In genomic region chr12:132188451-132189298, GRCh38 we compare ENCODE assay signal across 8 cellular contexts. TPM values are rescaled to one million over a fixed set of nuclear protein-coding genes. Genes with fewer than 3 reads are reported as not detected.
A peak's percentile ranks its signal among the peaks of the same experiment; 100 is the strongest.
DNase-seq lines count a peak whose midpoint lies in the region; ATAC-seq, FAIRE-seq and TF ChIP-seq lines count a peak whose summit lies in the region.

No MANE protein-coding gene starts in this region.

- H3K36me3 Mint-ChIP-seq in activated CD8-positive, alpha-beta T cell treated with anti-CD3 and anti-CD28 coated beads, Interleukin-2, amount 10 ng/mL, durations not matched to agents 7 days and 5 days (ENCODE audit: low read depth): peaks cover 7% of the 10 kb centered on the region

- peaks cover 7% of the 10 kb centered on the region for H3K4me1 ChIP-seq in HAP-1
- peaks cover 0 to 17% of the 10 kb centered on the region in 2 donors for H3K4me1 ChIP-seq in right atrium auricular region
- H3K4me1 ChIP-seq in small intestine (ENCODE audit: control insufficient read depth in 2 of 2, insufficient read depth in 1 of 2, low read depth in 1 of 2, low read length in 1 of 2): peaks cover 4% of the 10 kb centered on the region in 2 donors

- H3K4me3 ChIP-seq in HAP-1 (peak overlapping the region; percentile 33), right atrium auricular region (peak overlapping the region; percentile 39 to 64), small intestine (ENCODE audit: low read depth in 1 of 2, low read length in 2 of 2) (peak overlapping the region; percentile 31 to 55)

- no peak for TF ChIP-seq CTCF in right atrium auricular region (IDR thresholded peaks at IDR 0.05)

- H3K27me3 Mint-ChIP-seq in activated CD8-positive, alpha-beta T cell treated with anti-CD3 and anti-CD28 coated beads, Interleukin-2, amount 10 ng/mL, durations not matched to agents 7 days and 5 days (ENCODE audit: low read depth): peaks cover 5% of the 10 kb centered on the region

- FAIRE-seq in small intestine (lab: Jason Lieb, UNC): no peak

- 45 to 56% (median 55%) methylated on average over 37 to 39 of the region's 39 CpGs for WGBS in small intestine, 3 donors

- CTCF ChIA-PET in activated CD8-positive, alpha-beta T cell treated with anti-CD3 and anti-CD28 coated beads, Interleukin-2, amount 10 ng/mL, durations not matched to agents 7 days and 5 days (lab: Charles Lee): interaction anchor here (1.6 to 3.1 kb wide), 3 partner anchors 11 to 35 kb away, joined by 3 to 13 read pairs (median 6); no protein-coding TSS in a partner anchor

- H3K27ac Mint-ChIP-seq in activated CD8-positive, alpha-beta T cell treated with anti-CD3 and anti-CD28 coated beads, Interleukin-2, amount 10 ng/mL, durations not matched to agents 7 days and 5 days: peak overlapping the region; percentile 82

- peaks cover 3% of the 10 kb centered on the region for H3K9me3 Mint-ChIP-seq in activated CD8-positive, alpha-beta T cell treated with anti-CD3 and anti-CD28 coated beads, Interleukin-2, amount 10 ng/mL, durations not matched to agents 7 days and 5 days (ENCODE audit: insufficient read depth)

- H3K4me3 Mint-ChIP-seq in activated CD8-positive, alpha-beta T cell treated with anti-CD3 and anti-CD28 coated beads, Interleukin-2, amount 10 ng/mL, durations not matched to agents 7 days and 5 days: peak overlapping the region; percentile 90

- ATAC-seq in activated CD8-positive, alpha-beta T cell treated with anti-CD3 and anti-CD28 coated beads, Interleukin-2, amount 10 ng/mL, durations not matched to agents 7 days and 5 days: no peak

- H3K9me3 ChIP-seq in HAP-1: no peaks in the 10 kb centered on the region
- no peaks in the 10 kb centered on the region for H3K9me3 ChIP-seq in right atrium auricular region
- H3K9me3 ChIP-seq in small intestine (ENCODE audit: control insufficient read depth, low read depth): no peaks in the 10 kb centered on the region

- peaks cover 54% of the 10 kb centered on the region for H3K4me1 Mint-ChIP-seq in activated CD8-positive, alpha-beta T cell treated with anti-CD3 and anti-CD28 coated beads, Interleukin-2, amount 10 ng/mL, durations not matched to agents 7 days and 5 days (ENCODE audit: low read depth)

- H3K36me3 ChIP-seq in HAP-1 (replicated peaks) (no peaks in the 10 kb centered on the region), right atrium auricular region (no peaks in the 10 kb centered on the region), small intestine (ENCODE audit: control insufficient read depth in 2 of 2, insufficient read depth in 2 of 2, low read length in 2 of 2) (no peaks in the 10 kb centered on the region)

- DNase-seq in HAP-1 (ENCODE audit: low spot score in 2 of 2) (no peak), right atrium auricular region (ENCODE audit: low spot score) (no peak), small intestine (no peak), HPDE6-E6E7 (ENCODE audit: extremely low spot score) (no peak), NCI-H226 (no peak), NCI-H510A treated with DMSO at 0.1 percent for 48 hours (lab: John Stamatoyannopoulos, UW) (no peak), ecto neural progenitor cell (ENCODE audit: low spot score) (no peak)
- DNase-seq in activated CD8-positive, alpha-beta T cell treated with anti-CD3 and anti-CD28 coated beads, Interleukin-2, amount 10 ng/mL, durations not matched to agents 7 days and 5 days: no peak

- in situ Hi-C loops in HAP-1 (cut with MboI; ENCODE audit: low sequenced_read_pairs): no loop called here

- POLR2A ChIA-PET in activated CD8-positive, alpha-beta T cell treated with anti-CD3 and anti-CD28 coated beads, Interleukin-2, amount 10 ng/mL, durations not matched to agents 7 days and 5 days (lab: Charles Lee): interaction anchor here (0.7 to 1.3 kb wide), 4 partner anchors 10 to 257 kb away, joined by 3 to 6 read pairs (median 4); no protein-coding TSS in a partner anchor

- peaks cover 8% of the 10 kb centered on the region; the same call in 1 of the 2 replicates for H3K27me3 ChIP-seq in HAP-1 (ENCODE audit: low read depth)
- H3K27me3 ChIP-seq in right atrium auricular region: no peaks in the 10 kb centered on the region
- H3K27me3 ChIP-seq in small intestine (ENCODE audit: control insufficient read depth in 2 of 2, insufficient read depth in 2 of 2, low read length in 2 of 2): no peaks in the 10 kb centered on the region

- H3K27ac ChIP-seq in right atrium auricular region (peak overlapping the region; percentile 71 to 81), small intestine (ENCODE audit: low read depth in 1 of 2, low read length in 1 of 2) (peak overlapping the region; percentile 62 to 90)

RNA-seq across cellular contexts. Expression of gene NOC4L, which starts 44.4 kb away (rescaled TPM):
- 10 to 100 TPM; 32.8 to 34.4 TPM for total RNA-seq in activated CD8-positive, alpha-beta T cell treated with anti-CD3 and anti-CD28 coated beads, Interleukin-2, amount 10 ng/mL, durations not matched to agents 7 days and 5 days
- 1 to 10 TPM; 6.9 to 9.9 TPM for total RNA-seq in right atrium auricular region
- polyA plus RNA-seq in small intestine: 10 to 100 TPM; 24.8 to 32.4 (median 30.3) TPM

RNA-seq across cellular contexts. Expression of gene DDX51, which starts 44.6 kb away (rescaled TPM):
- total RNA-seq in activated CD8-positive, alpha-beta T cell treated with anti-CD3 and anti-CD28 coated beads, Interleukin-2, amount 10 ng/mL, durations not matched to agents 7 days and 5 days: 10 to 100 TPM; 27.6 to 28.4 TPM
- total RNA-seq in right atrium auricular region: 1 to 10 TPM; 6.6 to 8.0 TPM
- 10 to 100 TPM in 1 of 3 donors, 1 to 10 TPM in 2; 5.1 to 17.3 (median 7.0) TPM for polyA plus RNA-seq in small intestine
